Comparison of ENCODE assay signal across 8 cellular contexts in the genomic region with DNA sequence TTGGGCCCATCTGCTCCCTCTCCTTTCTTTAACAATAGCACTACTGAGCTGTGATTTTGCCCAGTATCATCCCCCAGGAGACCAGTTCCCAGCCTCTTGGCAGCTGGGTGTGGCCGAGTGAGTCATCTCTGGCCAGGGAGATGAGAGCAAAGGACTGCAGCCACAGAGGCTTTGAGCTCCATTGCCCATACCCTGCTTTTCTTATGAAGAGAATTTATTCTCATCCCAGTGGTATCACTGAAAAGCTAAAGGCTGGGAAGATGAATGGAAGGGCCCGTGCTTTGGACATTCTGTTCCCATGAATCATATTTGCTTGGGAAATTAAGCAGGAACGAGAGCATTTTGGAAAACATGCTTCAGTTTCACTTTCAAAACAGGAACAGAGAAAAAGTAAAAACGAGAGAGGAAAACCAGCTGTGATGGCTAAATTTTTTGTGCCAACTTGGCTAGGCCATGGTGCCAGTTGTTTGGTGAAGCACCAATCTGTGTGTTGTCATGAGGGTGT. TPM values are rescaled to one million over a fixed set of nuclear protein-coding genes. Genes with fewer than 3 reads are reported as not detected.
DNase-seq lines count a peak whose midpoint lies in the region; ATAC-seq and TF ChIP-seq lines count a peak whose summit lies in the region.

No MANE protein-coding gene starts in this region.

- no peak overlapping the region for H3K27ac Mint-ChIP-seq in natural killer cell

- H3K36me3 Mint-ChIP-seq in natural killer cell: no peaks in the 10 kb centered on the region

- H3K4me3 ChIP-seq in suprapubic skin: peak overlapping the region; percentile 23

- H3K4me3 Mint-ChIP-seq in natural killer cell: no peak overlapping the region

- no peak for TF ChIP-seq POLR2A in suprapubic skin (IDR thresholded peaks at IDR 0.05)

- peak overlapping the region; percentile 84 for H3K27ac ChIP-seq in suprapubic skin

- no peaks in the 10 kb centered on the region for H3K36me3 ChIP-seq in suprapubic skin

- H3K9me3 Mint-ChIP-seq in natural killer cell: no peaks in the 10 kb centered on the region

- TF ChIP-seq CTCF in suprapubic skin (IDR thresholded peaks at IDR 0.05): no peak
- TF ChIP-seq CTCF in natural killer cell (IDR thresholded peaks at IDR 0.05): no peak

- DNase-seq in GM04504 (ENCODE audit: low read depth) (peak; percentile 79), amniotic epithelial cell (ENCODE audit: low read depth) (peak; percentile 99), hepatic stellate cell (ENCODE audit: low spot score) (peak; percentile 79), suprapubic skin (ENCODE audit: low spot score in 2 of 2) (peak in 1 of 2 donors; percentile 86), natural killer cell (no peak)
- DNase-seq in activated CD8-positive, alpha-beta memory T cell treated with anti-CD3 and anti-CD28 coated beads, Interleukin-2, amount 50 U/mL, for 4 hours: no peak

- WGBS in suprapubic skin: 10% methylated on average over 4 of the region's 4 CpGs

- ATAC-seq in HG03378 (IDR thresholded peaks at IDR 0.05; ENCODE audit: unreplicated experiment): peak; percentile 68
- no peak for ATAC-seq in HG03571 (IDR thresholded peaks at IDR 0.05; ENCODE audit: unreplicated experiment)
- ATAC-seq in natural killer cell: no peak

- no peaks in the 10 kb centered on the region for H3K27me3 ChIP-seq in suprapubic skin

- H3K4me1 ChIP-seq in suprapubic skin: peaks cover 40% of the 10 kb centered on the region

- no peaks in the 10 kb centered on the region for H3K9me3 ChIP-seq in suprapubic skin

- peaks cover 25 to 28% of the 10 kb centered on the region in 2 donors for H3K27me3 Mint-ChIP-seq in natural killer cell (ENCODE audit: low read depth in 2 of 2)

- intact Hi-C loops in natural killer cell (cut with micrococcal nuclease): no loop called here

- peak; percentile 92 for TF ChIP-seq EP300 in suprapubic skin (IDR thresholded peaks at IDR 0.05)

- peaks cover 0 to 5% of the 10 kb centered on the region in 2 donors for H3K4me1 Mint-ChIP-seq in natural killer cell

RNA-seq across cellular contexts. Expression of a gene that starts 14.9 kb away (rescaled TPM):
- total RNA-seq in suprapubic skin (100 to 1,000 TPM; 258 to 476 (median 386) TPM), natural killer cell (100 to 1,000 TPM in 1 of 3 donors, 10 to 100 TPM in 2; 30.0 to 118 (median 83.8) TPM)

RNA-seq across cellular contexts. Expression of a gene that starts 17.2 kb away (rescaled TPM):
- total RNA-seq in suprapubic skin (not detected), natural killer cell (not detected)

RNA-seq across cellular contexts. Expression of a gene that starts 54.6 kb away (rescaled TPM):
- not detected for total RNA-seq in suprapubic skin
- not detected for total RNA-seq in natural killer cell

Comparison
In these comparisons a context has a peak if more than half of its experiments do, and no peak if none do; other contexts are left out.
1. DNase-seq: peak in GM04504 (single experiment), amniotic epithelial cell (single experiment) and hepatic stellate cell (single experiment); none in activated CD8-positive, alpha-beta memory T cell treated with anti-CD3 and anti-CD28 coated beads, Interleukin-2, amount 50 U/mL, for 4 hours (single experiment) and natural killer cell (single experiment).